In genomic region chr11:57413681-57414080, GRCh38 we compare ENCODE assay signal across 1 cellular context.
TF ChIP-seq lines count a peak whose summit lies in the region.

No MANE protein-coding gene starts in this region.

TF ChIP-seq in K562, 482 proteins besides CTCF, POLR2A, EP300 and RAD21:
- TF ChIP-seq MEIS2 (IDR thresholded peaks at IDR 0.05; ENCODE audit: partially characterized antibody) (no peak), FOXK1 (CRISPR knock-in tag; IDR thresholded peaks at IDR 0.05; ENCODE audit: borderline replicate concordance) (no peak), ESRRB (CRISPR knock-in tag; IDR thresholded peaks at IDR 0.05; ENCODE audit: borderline replicate concordance) (no peak), PHTF2 (CRISPR knock-in tag; IDR thresholded peaks at IDR 0.05) (no peak), ZNF507 (tag; conservative IDR thresholded peaks at IDR 0.05) (no peak), RBFOX2 (IDR thresholded peaks at IDR 0.05; ENCODE audit: low read depth, low read length) (0 out of 2 replicates have a peak, but pooled peaks have one; percentile 9), TCF3 (CRISPR knock-in tag; IDR thresholded peaks at IDR 0.05) (no peak), DPF2 (IDR thresholded peaks at IDR 0.05) (no peak), SIN3A (IDR thresholded peaks at IDR 0.05; ENCODE audit: borderline replicate concordance in 2 of 2, control insufficient read depth in 1 of 2, low read depth in 2 of 2, low read length in 2 of 2) (no peak), ZNF79 (CRISPR knock-in tag; IDR thresholded peaks at IDR 0.05; ENCODE audit: low read depth) (no peak), HMG20A (CRISPR knock-in tag; conservative IDR thresholded peaks at IDR 0.05) (no peak), SUPT5H (IDR thresholded peaks at IDR 0.05) (0 out of 2 replicates have a peak, but pooled peaks have one; percentile 30), MLLT1 (IDR thresholded peaks at IDR 0.05) (no peak), NFXL1 (CRISPR knock-in tag; IDR thresholded peaks at IDR 0.05) (no peak)
